ENCODE assay signal across 8 cellular contexts in the genomic region with DNA sequence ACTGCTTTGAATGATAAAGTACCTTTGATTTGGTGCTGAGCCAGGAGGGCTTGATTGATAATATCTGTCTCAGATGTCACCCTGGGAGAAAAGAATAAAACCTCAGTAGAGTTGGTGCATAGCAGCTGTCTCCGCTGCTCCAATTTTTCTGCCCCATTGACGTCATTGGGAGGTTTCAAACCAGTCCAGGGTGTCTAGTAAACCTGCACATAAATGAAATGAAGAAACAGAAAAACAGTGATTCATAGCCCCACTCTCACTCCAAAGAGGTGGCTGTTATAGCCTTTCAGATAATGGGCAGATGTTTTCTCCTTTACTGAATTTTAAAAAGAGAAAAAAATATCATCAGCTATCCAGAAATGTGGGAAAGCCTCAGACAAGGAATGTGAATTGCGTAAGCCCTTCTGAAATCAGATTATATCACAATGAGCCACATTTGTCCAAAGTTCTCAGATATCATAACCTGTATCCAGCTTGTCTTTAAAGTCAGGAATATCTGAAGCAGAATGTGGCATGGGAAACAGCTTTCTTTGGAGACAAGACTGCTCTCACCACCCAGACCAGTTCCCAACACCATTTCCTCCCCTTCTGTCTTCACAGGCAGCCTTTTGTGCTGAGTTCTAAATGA.
DNase-seq lines count a peak whose midpoint lies in the region; ATAC-seq lines count a peak whose summit lies in the region.

No MANE protein-coding gene starts in this region.

- no peaks in the 10 kb centered on the region for H3K79me2 ChIP-seq in ACC112 (ENCODE audit: control insufficient read depth, insufficient read depth, low read length, unreplicated experiment)

- H3K27me3 Mint-ChIP-seq in activated T-helper 17 cell treated with anti-CD3 and anti-CD28 coated beads, Interleukin-2, amount 50 U/mL, for 72 hours, result no peaks in the 10 kb centered on the region
- no peaks in the 10 kb centered on the region for H3K27me3 Mint-ChIP-seq in immature natural killer cell (ENCODE audit: low read depth in 3 of 3)

- DNase-seq in NCI-H1436 (lab: John Stamatoyannopoulos, UW), result peak; percentile 39
- peak; percentile 90 for DNase-seq in myocyte (ENCODE audit: low read depth)
- DNase-seq in immature natural killer cell, result no peak
- DNase-seq in HT-29 (ENCODE audit: low spot score), result no peak
- DNase-seq in DMS153 treated with DMSO at 0.1 percent for 48 hours (lab: John Stamatoyannopoulos, UW; ENCODE audit: unreplicated experiment), result no peak

- no peaks in the 10 kb centered on the region for H3K9me3 Mint-ChIP-seq in activated T-helper 17 cell treated with anti-CD3 and anti-CD28 coated beads, Interleukin-2, amount 50 U/mL, for 72 hours
- no peaks in the 10 kb centered on the region for H3K9me3 Mint-ChIP-seq in immature natural killer cell

- peak overlapping the region; percentile 2 for H3K4me3 Mint-ChIP-seq in activated T-helper 17 cell treated with anti-CD3 and anti-CD28 coated beads, Interleukin-2, amount 50 U/mL, for 72 hours
- H3K4me3 Mint-ChIP-seq in immature natural killer cell, result no peak overlapping the region

- ATAC-seq in activated T-helper 17 cell treated with anti-CD3 and anti-CD28 coated beads, Interleukin-2, amount 50 U/mL, for 72 hours (replicated peaks), result peak; percentile 99
- no peak for ATAC-seq in GM21423 (IDR thresholded peaks at IDR 0.05; ENCODE audit: unreplicated experiment)

- peak overlapping the region; percentile 17; the same call in 1 of the 2 replicates for H3K4me3 ChIP-seq in ACC112 (ENCODE audit: low read depth, low read length)

- no peaks in the 10 kb centered on the region for H3K27me3 ChIP-seq in ACC112 (ENCODE audit: insufficient read depth, low read length)

- H3K4me1 Mint-ChIP-seq in activated T-helper 17 cell treated with anti-CD3 and anti-CD28 coated beads, Interleukin-2, amount 50 U/mL, for 72 hours, result peaks cover 18% of the 10 kb centered on the region
- no peaks in the 10 kb centered on the region for H3K4me1 Mint-ChIP-seq in immature natural killer cell

- H3K36me3 ChIP-seq in ACC112 (ENCODE audit: insufficient read depth, low read length), result no peaks in the 10 kb centered on the region

- H3K4me1 ChIP-seq in ACC112 (ENCODE audit: control insufficient read depth, insufficient read depth, low read length, unreplicated experiment), result peaks cover 18% of the 10 kb centered on the region

- H2AFZ ChIP-seq in ACC112 (ENCODE audit: low read length, unreplicated experiment), result no peak overlapping the region

- H3K27ac ChIP-seq in ACC112 (ENCODE audit: low read depth, low read length), result peak overlapping the region; percentile 72

- no peak overlapping the region for H3K27ac Mint-ChIP-seq in activated T-helper 17 cell treated with anti-CD3 and anti-CD28 coated beads, Interleukin-2, amount 50 U/mL, for 72 hours
- no peak overlapping the region for H3K27ac Mint-ChIP-seq in immature natural killer cell

- no peaks in the 10 kb centered on the region for H3K36me3 Mint-ChIP-seq in activated T-helper 17 cell treated with anti-CD3 and anti-CD28 coated beads, Interleukin-2, amount 50 U/mL, for 72 hours (ENCODE audit: low read depth)
- no peaks in the 10 kb centered on the region for H3K36me3 Mint-ChIP-seq in immature natural killer cell

Comparison
In these comparisons a context has a peak if more than half of its experiments do, and no peak if none do; other contexts are left out.
1. DNase-seq: peak in NCI-H1436 (single experiment) and myocyte (single experiment); none in immature natural killer cell (0 of 3), HT-29 (single experiment) and DMS153 treated with DMSO at 0.1 percent for 48 hours (single experiment).